Comparison of ENCODE assay signal across 11 cellular contexts in genomic region chr9:14238044-14238443, GRCh38.
DNase-seq lines count a peak whose midpoint lies in the region; ATAC-seq, FAIRE-seq and TF ChIP-seq lines count a peak whose summit lies in the region.
"Had no signal": no experiment of that assay in that cellular context is flagged by ENCODE, and none has a peak within 500 bp of the region (broad histone marks: within the 10 kb centered on the region; RNA-seq: fewer than 3 reads in every experiment).

No MANE protein-coding gene starts in this region.

- H3K36me3 ChIP-seq in endothelial cell of umbilical vein (ENCODE audit: control insufficient read depth in 2 of 2, extremely low read depth in 1 of 2, insufficient read depth in 2 of 2, low read length in 2 of 2) (peaks cover 0 to 2% of the 10 kb centered on the region in 2 experiments), mesendoderm (ENCODE audit: control insufficient read depth, insufficient read depth, low read length) (no peaks in the 10 kb centered on the region), WERI-Rb-1 (no peaks in the 10 kb centered on the region)

- peak overlapping the region; percentile 63 for H3K56ac ChIP-seq in mesendoderm (ENCODE audit: low read length)

- H2AFZ ChIP-seq in endothelial cell of umbilical vein (ENCODE audit: low read depth, low read length), result no peak overlapping the region

- H3K9me3 ChIP-seq in A549 (no peaks in the 10 kb centered on the region), endothelial cell of umbilical vein (replicated peaks; ENCODE audit: control insufficient read depth, insufficient read depth, low read length) (no peaks in the 10 kb centered on the region), WERI-Rb-1 (ENCODE audit: severe bottlenecking) (no peaks in the 10 kb centered on the region)

- peak overlapping the region; percentile 82 to 86 for H3K27ac ChIP-seq in A549
- peak overlapping the region; percentile 97 for H3K27ac ChIP-seq in endothelial cell of umbilical vein (ENCODE audit: insufficient read depth, low read depth, low read length)
- H3K27ac ChIP-seq in mesendoderm (ENCODE audit: low read depth, low read length), result peak overlapping the region; percentile 75
- H3K27ac ChIP-seq in WERI-Rb-1, result no peak overlapping the region

- ATAC-seq in A549 (peak; percentile 97 to 100), GM21367 (IDR thresholded peaks at IDR 0.05; ENCODE audit: unreplicated experiment) (no peak), GM19324 (IDR thresholded peaks at IDR 0.05; ENCODE audit: low FRiP score, unreplicated experiment) (no peak)

- no peak overlapping the region for H2BK120ac ChIP-seq in mesendoderm (ENCODE audit: low read depth, low read length)

- peak overlapping the region; percentile 24 for H3K18ac ChIP-seq in mesendoderm (ENCODE audit: low read length)

- H4K20me1 ChIP-seq in endothelial cell of umbilical vein (replicated peaks; ENCODE audit: control insufficient read depth, extremely low read depth, insufficient read depth, low read length), result no peaks in the 10 kb centered on the region

- H3K9me1 ChIP-seq in endothelial cell of umbilical vein (replicated peaks; ENCODE audit: control insufficient read depth, extremely low read depth, insufficient read depth, low read length), result no peaks in the 10 kb centered on the region

- FAIRE-seq in A549 (lab: Jason Lieb, UNC) (no peak), endothelial cell of umbilical vein (lab: Jason Lieb, UNC) (no peak)

- peak overlapping the region; percentile 83 for H3K9ac ChIP-seq in endothelial cell of umbilical vein (replicated peaks; ENCODE audit: extremely low read depth, insufficient read depth, low read length)
- H3K9ac ChIP-seq in mesendoderm (ENCODE audit: low read length), result peak overlapping the region; percentile 9

- POLR2A ChIA-PET in A549 (lab: Yijun Ruan, JAX) (interaction anchor here (0.6 to 1.0 kb wide), 4 partner anchors 14 to 77 kb away, joined by 3 to 5 read pairs (median 4); no protein-coding TSS in a partner anchor), endothelial cell of umbilical vein (lab: Charles Lee) (interaction anchor here (0.6 to 0.8 kb wide), 3 partner anchors 33 to 80 kb away, joined by 3 to 7 read pairs (median 7); partner anchors contain the start of gene NFIB)

- H2BK15ac ChIP-seq in mesendoderm (replicated peaks; ENCODE audit: low read depth), result no peak overlapping the region

- peak overlapping the region; percentile 4 for H2AK5ac ChIP-seq in mesendoderm (ENCODE audit: low read length)

- TF ChIP-seq CTCF in A549 (IDR thresholded peaks at IDR 0.05) (no peak), endothelial cell of umbilical vein (IDR thresholded peaks at IDR 0.05; ENCODE audit: extremely low read depth in 1 of 2, insufficient read depth in 1 of 2, low read depth in 1 of 2, low read length in 2 of 2) (no peak), WERI-Rb-1 (IDR thresholded peaks at IDR 0.05; ENCODE audit: low read depth, low read length) (no peak)

- intact Hi-C loops in endothelial cell of umbilical vein (cut with micrococcal nuclease), result loop anchor here (1.0 to 10.0 kb wide), 6 partner anchors 45 to 883 kb away; partner anchors contain the start of gene NFIB

- H3K23ac ChIP-seq in mesendoderm (ENCODE audit: low read length), result no peak overlapping the region

- H4K5ac ChIP-seq in mesendoderm (ENCODE audit: low read length), result no peak overlapping the region

- peak overlapping the region; percentile 52 for H2BK5ac ChIP-seq in mesendoderm (ENCODE audit: low read length)

- peak overlapping the region; percentile 79 for H3K4me2 ChIP-seq in A549
- H3K4me2 ChIP-seq in endothelial cell of umbilical vein (ENCODE audit: insufficient read depth, low read length), result peak overlapping the region; percentile 78
- no peak overlapping the region for H3K4me2 ChIP-seq in mesendoderm (ENCODE audit: low read length)

- no TSS peak for BruUV-seq in endothelial cell of umbilical vein (replicated peaks; lab: Mats Ljungman, UMichigan)

- TF ChIP-seq RAD21 in A549 (conservative IDR thresholded peaks at IDR 0.05 in 1 of 2, IDR thresholded peaks at IDR 0.05 in 1 of 2), result no peak

- 3% methylated on average over 3 of the region's 3 CpGs for WGBS in A549 (ENCODE audit: missing lambda C conversion rate)
- WGBS in mesendoderm (ENCODE audit: extremely low coverage, insufficient coverage, low lambda C conversion rate), result no CpG with 5 or more reads among the region's 3 CpGs

- no peaks in the 10 kb centered on the region for H3K27me3 ChIP-seq in endothelial cell of umbilical vein (ENCODE audit: control insufficient read depth in 2 of 2, insufficient read depth in 2 of 2, low read length in 2 of 2)
- no peaks in the 10 kb centered on the region for H3K27me3 ChIP-seq in mesendoderm (ENCODE audit: insufficient read depth, low read length, poor library complexity)
- no peaks in the 10 kb centered on the region for H3K27me3 ChIP-seq in WERI-Rb-1 (ENCODE audit: insufficient read depth, low read depth, severe bottlenecking)

- H3K79me1 ChIP-seq in mesendoderm (ENCODE audit: low read length), result peaks cover 1% of the 10 kb centered on the region

- no peak overlapping the region for H3K4ac ChIP-seq in mesendoderm (ENCODE audit: low read depth, low read length)

- no peak for TF ChIP-seq POLR2A in A549 (IDR thresholded peaks at IDR 0.05; ENCODE audit: low read length)
- peak; percentile 0 for TF ChIP-seq POLR2A in endothelial cell of umbilical vein (IDR thresholded peaks at IDR 0.05; ENCODE audit: low read depth, low read length)

- no peak for TF ChIP-seq EP300 in A549 (IDR thresholded peaks at IDR 0.05)

- peak overlapping the region; percentile 29 for H3K4me3 ChIP-seq in A549
- H3K4me3 ChIP-seq in endothelial cell of umbilical vein (replicated peaks in 1 of 3; ENCODE audit: insufficient read depth in 1 of 3, low read depth in 1 of 3, low read length in 3 of 3), result peak overlapping the region in 1 of 3 experiments; percentile 44
- no peak overlapping the region for H3K4me3 ChIP-seq in mesendoderm (ENCODE audit: low read length)
- no peak overlapping the region for H3K4me3 ChIP-seq in WERI-Rb-1 (ENCODE audit: low read depth, low read length)

- H3K4me1 ChIP-seq in A549 (peaks cover 61% of the 10 kb centered on the region), endothelial cell of umbilical vein (ENCODE audit: control insufficient read depth, extremely low read depth, insufficient read depth, low read length) (peaks cover 68% of the 10 kb centered on the region), mesendoderm (ENCODE audit: control insufficient read depth, low read depth, low read length) (peaks cover 19% of the 10 kb centered on the region)

- H3K79me2 ChIP-seq in endothelial cell of umbilical vein (ENCODE audit: control insufficient read depth, insufficient read depth, low read length) (peaks cover 64% of the 10 kb centered on the region), mesendoderm (ENCODE audit: control insufficient read depth, insufficient read depth, low read length) (no peaks in the 10 kb centered on the region)

- CTCF ChIA-PET in A549 (lab: Yijun Ruan, JAX), result interaction anchor here (1.0 kb wide), 2 partner anchors 30 to 36 kb away, joined by 3 read pairs; no protein-coding TSS in a partner anchor
- CTCF ChIA-PET in endothelial cell of umbilical vein (lab: Charles Lee), result interaction anchor here (0.6 to 2.5 kb wide), 7 partner anchors 17 to 1204 kb away, joined by 3 to 9 read pairs (median 3); no protein-coding TSS in a partner anchor

- dilution Hi-C loops in endothelial cell of umbilical vein (cut with MboI; ENCODE audit: extremely low pct_ligation_motif_present, low sequenced_read_pairs), result no loop called here

- no peak overlapping the region for H4K8ac ChIP-seq in mesendoderm (ENCODE audit: low read depth, low read length)

- peak; percentile 35 to 81 for DNase-seq in A549 (ENCODE audit: low read depth in 1 of 2, low spot score in 1 of 2)
- peak; percentile 72 for DNase-seq in NCI-H226
- no peak for DNase-seq in endothelial cell of umbilical vein (ENCODE audit: low read depth, low spot score)
- peak; percentile 93 for DNase-seq in mesendoderm
- no peak for DNase-seq in WERI-Rb-1
- no peak for DNase-seq in NCI-H1048 (lab: John Stamatoyannopoulos, UW)
- DNase-seq: activated CD4-positive, CD25-positive, alpha-beta regulatory T cell; activated naive CD4-positive, alpha-beta T cell treated with anti-CD3 and anti-CD28 coated beads for 36 hours; stimulated activated CD4-positive, alpha-beta T cell treated with anti-CD3 and anti-CD28 coated beads, Interleukin-4, amount 100 ng/mL, for 4 hours had no signal

TF ChIP-seq in A549, 52 proteins besides CTCF, POLR2A, EP300 and RAD21 (continues in another document):
- TF ChIP-seq BCL3 (IDR thresholded peaks at IDR 0.05) (0 out of 3 replicates have a peak, but pooled peaks have one; percentile 16), FOSL2 (IDR thresholded peaks at IDR 0.05) (peak; percentile 36; the same call in 1 of the 2 replicates), FOSL2 (CRISPR knock-in tag; IDR thresholded peaks at IDR 0.05) (peak; percentile 20), CHD4 (IDR thresholded peaks at IDR 0.05; ENCODE audit: borderline replicate concordance) (no peak), RFX5 (IDR thresholded peaks at IDR 0.05) (no peak)

TF ChIP-seq in endothelial cell of umbilical vein, 7 proteins besides CTCF, POLR2A, EP300 and RAD21:
- TF ChIP-seq EZH2 (IDR thresholded peaks at IDR 0.05; ENCODE audit: borderline replicate concordance, low read depth, low read length, severe bottlenecking) (no peak), POLR2AphosphoS5 (IDR thresholded peaks at IDR 0.05; ENCODE audit: insufficient read depth, low read depth, low read length) (no peak), JUN (IDR thresholded peaks at IDR 0.05; ENCODE audit: borderline replicate concordance, insufficient read depth, insufficient read length, low read depth) (peak; percentile 30)
TF ChIP-seq in endothelial cell of umbilical vein: peak in this region for 1.

Comparison
In these comparisons a context has a peak if more than half of its experiments do, and no peak if none do; other contexts are left out.
1. ATAC-seq: peak in A549 (2 of 2); none in GM21367 (single experiment) and GM19324 (single experiment).
2. DNase-seq: peak in A549 (2 of 2), NCI-H226 (single experiment) and mesendoderm (single experiment); none in endothelial cell of umbilical vein (single experiment), WERI-Rb-1 (single experiment) and NCI-H1048 (single experiment).